ENCODE assay signal across 1 cellular context in the genomic region with DNA sequence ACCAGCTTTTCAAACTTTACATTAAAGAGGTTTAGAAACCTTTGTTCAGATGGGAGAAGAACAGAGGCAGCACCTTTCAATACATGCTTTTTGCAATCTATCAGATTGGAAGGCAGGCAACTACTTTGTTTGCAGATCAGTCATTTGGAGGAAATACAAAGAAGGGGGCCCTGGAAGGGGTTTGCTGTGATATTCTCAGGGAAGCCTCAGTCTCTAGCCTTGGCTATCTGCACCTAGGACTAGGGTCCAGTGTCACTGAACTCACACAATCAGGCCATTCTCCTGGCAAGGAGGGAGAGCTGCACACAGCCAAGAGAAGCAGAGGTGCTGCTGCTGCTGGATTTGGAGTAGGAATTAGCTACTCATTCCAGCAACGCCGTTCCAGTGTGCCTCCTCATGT.
TF ChIP-seq lines count a peak whose summit lies in the region.

No MANE protein-coding gene starts in this region.

TF ChIP-seq in HepG2, 621 proteins besides CTCF, POLR2A, EP300 and RAD21 (continued from another document and continues in another):
- no peak for TF ChIP-seq GFI1 (CRISPR knock-in tag; IDR thresholded peaks at IDR 0.05; ENCODE audit: borderline replicate concordance)
- no peak for TF ChIP-seq ZNF569 (CRISPR knock-in tag; IDR thresholded peaks at IDR 0.05; ENCODE audit: borderline replicate concordance)
- TF ChIP-seq, protein P1, sequence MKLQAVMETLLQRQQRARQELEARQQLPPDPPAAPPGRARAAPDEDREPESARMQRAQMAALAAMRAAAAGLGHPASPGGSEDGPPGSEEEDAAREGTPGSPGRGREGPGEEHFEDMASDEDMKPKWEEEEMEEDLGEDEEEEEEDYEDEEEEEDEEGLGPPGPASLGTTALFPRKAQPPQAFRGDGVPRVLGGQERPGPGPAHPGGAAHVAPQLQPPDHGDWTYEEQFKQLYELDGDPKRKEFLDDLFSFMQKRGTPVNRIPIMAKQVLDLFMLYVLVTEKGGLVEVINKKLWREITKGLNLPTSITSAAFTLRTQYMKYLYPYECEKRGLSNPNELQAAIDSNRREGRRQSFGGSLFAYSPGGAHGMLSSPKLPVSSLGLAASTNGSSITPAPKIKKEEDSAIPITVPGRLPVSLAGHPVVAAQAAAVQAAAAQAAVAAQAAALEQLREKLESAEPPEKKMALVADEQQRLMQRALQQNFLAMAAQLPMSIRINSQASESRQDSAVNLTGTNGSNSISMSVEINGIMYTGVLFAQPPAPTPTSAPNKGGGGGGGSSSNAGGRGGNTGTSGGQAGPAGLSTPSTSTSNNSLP (IDR thresholded peaks at IDR 0.05; ENCODE audit: low read depth, low read length): peak; percentile 41; the same call in 1 of the 2 replicates
- no peak for TF ChIP-seq CBFB (CRISPR knock-in tag; IDR thresholded peaks at IDR 0.05)
- no peak for TF ChIP-seq PAF1 (CRISPR knock-in tag; IDR thresholded peaks at IDR 0.05)
- 0 out of 2 replicates have a peak, but pooled peaks have one; percentile 37 for TF ChIP-seq KMT2A (CRISPR knock-in tag; IDR thresholded peaks at IDR 0.05)
- no peak for TF ChIP-seq HOXA5 (CRISPR knock-in tag; IDR thresholded peaks at IDR 0.05)
- TF ChIP-seq, protein P2, sequence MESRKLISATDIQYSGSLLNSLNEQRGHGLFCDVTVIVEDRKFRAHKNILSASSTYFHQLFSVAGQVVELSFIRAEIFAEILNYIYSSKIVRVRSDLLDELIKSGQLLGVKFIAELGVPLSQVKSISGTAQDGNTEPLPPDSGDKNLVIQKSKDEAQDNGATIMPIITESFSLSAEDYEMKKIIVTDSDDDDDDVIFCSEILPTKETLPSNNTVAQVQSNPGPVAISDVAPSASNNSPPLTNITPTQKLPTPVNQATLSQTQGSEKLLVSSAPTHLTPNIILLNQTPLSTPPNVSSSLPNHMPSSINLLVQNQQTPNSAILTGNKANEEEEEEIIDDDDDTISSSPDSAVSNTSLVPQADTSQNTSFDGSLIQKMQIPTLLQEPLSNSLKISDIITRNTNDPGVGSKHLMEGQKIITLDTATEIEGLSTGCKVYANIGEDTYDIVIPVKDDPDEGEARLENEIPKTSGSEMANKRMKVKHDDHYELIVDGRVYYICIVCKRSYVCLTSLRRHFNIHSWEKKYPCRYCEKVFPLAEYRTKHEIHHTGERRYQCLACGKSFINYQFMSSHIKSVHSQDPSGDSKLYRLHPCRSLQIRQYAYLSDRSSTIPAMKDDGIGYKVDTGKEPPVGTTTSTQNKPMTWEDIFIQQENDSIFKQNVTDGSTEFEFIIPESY (CRISPR knock-in tag; IDR thresholded peaks at IDR 0.05): no peak
- TF ChIP-seq, protein P3, sequence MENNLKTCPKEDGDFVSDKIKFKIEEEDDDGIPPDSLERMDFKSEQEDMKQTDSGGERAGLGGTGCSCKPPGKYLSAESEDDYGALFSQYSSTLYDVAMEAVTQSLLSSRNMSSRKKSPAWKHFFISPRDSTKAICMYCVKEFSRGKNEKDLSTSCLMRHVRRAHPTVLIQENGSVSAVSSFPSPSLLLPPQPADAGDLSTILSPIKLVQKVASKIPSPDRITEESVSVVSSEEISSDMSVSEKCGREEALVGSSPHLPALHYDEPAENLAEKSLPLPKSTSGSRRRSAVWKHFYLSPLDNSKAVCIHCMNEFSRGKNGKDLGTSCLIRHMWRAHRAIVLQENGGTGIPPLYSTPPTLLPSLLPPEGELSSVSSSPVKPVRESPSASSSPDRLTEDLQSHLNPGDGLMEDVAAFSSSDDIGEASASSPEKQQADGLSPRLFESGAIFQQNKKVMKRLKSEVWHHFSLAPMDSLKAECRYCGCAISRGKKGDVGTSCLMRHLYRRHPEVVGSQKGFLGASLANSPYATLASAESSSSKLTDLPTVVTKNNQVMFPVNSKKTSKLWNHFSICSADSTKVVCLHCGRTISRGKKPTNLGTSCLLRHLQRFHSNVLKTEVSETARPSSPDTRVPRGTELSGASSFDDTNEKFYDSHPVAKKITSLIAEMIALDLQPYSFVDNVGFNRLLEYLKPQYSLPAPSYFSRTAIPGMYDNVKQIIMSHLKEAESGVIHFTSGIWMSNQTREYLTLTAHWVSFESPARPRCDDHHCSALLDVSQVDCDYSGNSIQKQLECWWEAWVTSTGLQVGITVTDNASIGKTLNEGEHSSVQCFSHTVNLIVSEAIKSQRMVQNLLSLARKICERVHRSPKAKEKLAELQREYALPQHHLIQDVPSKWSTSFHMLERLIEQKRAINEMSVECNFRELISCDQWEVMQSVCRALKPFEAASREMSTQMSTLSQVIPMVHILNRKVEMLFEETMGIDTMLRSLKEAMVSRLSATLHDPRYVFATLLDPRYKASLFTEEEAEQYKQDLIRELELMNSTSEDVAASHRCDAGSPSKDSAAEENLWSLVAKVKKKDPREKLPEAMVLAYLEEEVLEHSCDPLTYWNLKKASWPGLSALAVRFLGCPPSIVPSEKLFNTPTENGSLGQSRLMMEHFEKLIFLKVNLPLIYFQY (CRISPR knock-in tag; IDR thresholded peaks at IDR 0.05; ENCODE audit: borderline replicate concordance): no peak
- no peak for TF ChIP-seq JUNB (CRISPR knock-in tag; IDR thresholded peaks at IDR 0.05; ENCODE audit: borderline replicate concordance)
- TF ChIP-seq ZSCAN31 (CRISPR knock-in tag; IDR thresholded peaks at IDR 0.05; ENCODE audit: low read depth): no peak
- no peak for TF ChIP-seq ZNF879 (CRISPR knock-in tag; IDR thresholded peaks at IDR 0.05)
- TF ChIP-seq ZNF160 (CRISPR knock-in tag; IDR thresholded peaks at IDR 0.05): no peak
- TF ChIP-seq, protein P4, sequence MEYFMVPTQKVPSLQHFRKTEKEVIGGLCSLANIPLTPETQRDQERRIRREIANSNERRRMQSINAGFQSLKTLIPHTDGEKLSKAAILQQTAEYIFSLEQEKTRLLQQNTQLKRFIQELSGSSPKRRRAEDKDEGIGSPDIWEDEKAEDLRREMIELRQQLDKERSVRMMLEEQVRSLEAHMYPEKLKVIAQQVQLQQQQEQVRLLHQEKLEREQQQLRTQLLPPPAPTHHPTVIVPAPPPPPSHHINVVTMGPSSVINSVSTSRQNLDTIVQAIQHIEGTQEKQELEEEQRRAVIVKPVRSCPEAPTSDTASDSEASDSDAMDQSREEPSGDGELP (IDR thresholded peaks at IDR 0.05; ENCODE audit: borderline replicate concordance, low read depth): no peak
- no peak for TF ChIP-seq ARID2 (CRISPR knock-in tag; IDR thresholded peaks at IDR 0.05; ENCODE audit: borderline replicate concordance)
- TF ChIP-seq ZFX (CRISPR knock-in tag; IDR thresholded peaks at IDR 0.05; ENCODE audit: low read depth): 0 out of 2 replicates have a peak, but pooled peaks have one; percentile 21
- TF ChIP-seq ASH2L (IDR thresholded peaks at IDR 0.05; ENCODE audit: insufficient read length, low read depth, low read length): peak; percentile 58
- TF ChIP-seq YEATS4 (CRISPR knock-in tag; IDR thresholded peaks at IDR 0.05; ENCODE audit: borderline replicate concordance): no peak
- no peak for TF ChIP-seq LCORL (IDR thresholded peaks at IDR 0.05)
- TF ChIP-seq LCORL (CRISPR knock-in tag; IDR thresholded peaks at IDR 0.05): 0 out of 2 replicates have a peak, but pooled peaks have one; percentile 34
- TF ChIP-seq HHEX (CRISPR knock-in tag; IDR thresholded peaks at IDR 0.05): no peak
- TF ChIP-seq ISX (CRISPR knock-in tag; conservative IDR thresholded peaks at IDR 0.05): no peak
- TF ChIP-seq SIN3A (IDR thresholded peaks at IDR 0.05; ENCODE audit: borderline replicate concordance, low read depth, low read length): no peak
- TF ChIP-seq PLRG1 (conservative IDR thresholded peaks at IDR 0.05): no peak
- TF ChIP-seq ELF3 (CRISPR knock-in tag; IDR thresholded peaks at IDR 0.05): no peak
- no peak for TF ChIP-seq SP4 (CRISPR knock-in tag; IDR thresholded peaks at IDR 0.05)
- TF ChIP-seq TARDBP (CRISPR knock-in tag; IDR thresholded peaks at IDR 0.05): no peak
- TF ChIP-seq CBX2 (IDR thresholded peaks at IDR 0.05; ENCODE audit: low read depth, low read length): no peak
- TF ChIP-seq CBX2 (CRISPR knock-in tag; IDR thresholded peaks at IDR 0.05; ENCODE audit: low read depth): no peak
- TF ChIP-seq CREM (IDR thresholded peaks at IDR 0.05): peak; percentile 50
- no peak for TF ChIP-seq CREM (CRISPR knock-in tag; IDR thresholded peaks at IDR 0.05)
- TF ChIP-seq RXRB (CRISPR knock-in tag; IDR thresholded peaks at IDR 0.05; ENCODE audit: borderline replicate concordance): peak; percentile 35; the same call in 1 of the 2 replicates
- TF ChIP-seq NCOA1 (CRISPR knock-in tag; IDR thresholded peaks at IDR 0.05): 0 out of 2 replicates have a peak, but pooled peaks have one; percentile 70
- TF ChIP-seq MTA1 (CRISPR knock-in tag; IDR thresholded peaks at IDR 0.05; ENCODE audit: borderline replicate concordance): no peak
- no peak for TF ChIP-seq ZNF713 (CRISPR knock-in tag; IDR thresholded peaks at IDR 0.05)
- TF ChIP-seq, protein P5, sequence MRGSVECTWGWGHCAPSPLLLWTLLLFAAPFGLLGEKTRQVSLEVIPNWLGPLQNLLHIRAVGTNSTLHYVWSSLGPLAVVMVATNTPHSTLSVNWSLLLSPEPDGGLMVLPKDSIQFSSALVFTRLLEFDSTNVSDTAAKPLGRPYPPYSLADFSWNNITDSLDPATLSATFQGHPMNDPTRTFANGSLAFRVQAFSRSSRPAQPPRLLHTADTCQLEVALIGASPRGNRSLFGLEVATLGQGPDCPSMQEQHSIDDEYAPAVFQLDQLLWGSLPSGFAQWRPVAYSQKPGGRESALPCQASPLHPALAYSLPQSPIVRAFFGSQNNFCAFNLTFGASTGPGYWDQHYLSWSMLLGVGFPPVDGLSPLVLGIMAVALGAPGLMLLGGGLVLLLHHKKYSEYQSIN (CRISPR knock-in tag; IDR thresholded peaks at IDR 0.05; ENCODE audit: borderline replicate concordance): no peak
- TF ChIP-seq, protein P6, sequence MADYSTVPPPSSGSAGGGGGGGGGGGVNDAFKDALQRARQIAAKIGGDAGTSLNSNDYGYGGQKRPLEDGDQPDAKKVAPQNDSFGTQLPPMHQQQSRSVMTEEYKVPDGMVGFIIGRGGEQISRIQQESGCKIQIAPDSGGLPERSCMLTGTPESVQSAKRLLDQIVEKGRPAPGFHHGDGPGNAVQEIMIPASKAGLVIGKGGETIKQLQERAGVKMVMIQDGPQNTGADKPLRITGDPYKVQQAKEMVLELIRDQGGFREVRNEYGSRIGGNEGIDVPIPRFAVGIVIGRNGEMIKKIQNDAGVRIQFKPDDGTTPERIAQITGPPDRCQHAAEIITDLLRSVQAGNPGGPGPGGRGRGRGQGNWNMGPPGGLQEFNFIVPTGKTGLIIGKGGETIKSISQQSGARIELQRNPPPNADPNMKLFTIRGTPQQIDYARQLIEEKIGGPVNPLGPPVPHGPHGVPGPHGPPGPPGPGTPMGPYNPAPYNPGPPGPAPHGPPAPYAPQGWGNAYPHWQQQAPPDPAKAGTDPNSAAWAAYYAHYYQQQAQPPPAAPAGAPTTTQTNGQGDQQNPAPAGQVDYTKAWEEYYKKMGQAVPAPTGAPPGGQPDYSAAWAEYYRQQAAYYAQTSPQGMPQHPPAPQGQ (CRISPR knock-in tag; IDR thresholded peaks at IDR 0.05; ENCODE audit: borderline replicate concordance): no peak
- 0 out of 2 replicates have a peak, but pooled peaks have one; percentile 34 for TF ChIP-seq HMG20A (CRISPR knock-in tag; IDR thresholded peaks at IDR 0.05; ENCODE audit: borderline replicate concordance)
- TF ChIP-seq ATF1 (CRISPR knock-in tag; IDR thresholded peaks at IDR 0.05): no peak
- TF ChIP-seq, protein P7, sequence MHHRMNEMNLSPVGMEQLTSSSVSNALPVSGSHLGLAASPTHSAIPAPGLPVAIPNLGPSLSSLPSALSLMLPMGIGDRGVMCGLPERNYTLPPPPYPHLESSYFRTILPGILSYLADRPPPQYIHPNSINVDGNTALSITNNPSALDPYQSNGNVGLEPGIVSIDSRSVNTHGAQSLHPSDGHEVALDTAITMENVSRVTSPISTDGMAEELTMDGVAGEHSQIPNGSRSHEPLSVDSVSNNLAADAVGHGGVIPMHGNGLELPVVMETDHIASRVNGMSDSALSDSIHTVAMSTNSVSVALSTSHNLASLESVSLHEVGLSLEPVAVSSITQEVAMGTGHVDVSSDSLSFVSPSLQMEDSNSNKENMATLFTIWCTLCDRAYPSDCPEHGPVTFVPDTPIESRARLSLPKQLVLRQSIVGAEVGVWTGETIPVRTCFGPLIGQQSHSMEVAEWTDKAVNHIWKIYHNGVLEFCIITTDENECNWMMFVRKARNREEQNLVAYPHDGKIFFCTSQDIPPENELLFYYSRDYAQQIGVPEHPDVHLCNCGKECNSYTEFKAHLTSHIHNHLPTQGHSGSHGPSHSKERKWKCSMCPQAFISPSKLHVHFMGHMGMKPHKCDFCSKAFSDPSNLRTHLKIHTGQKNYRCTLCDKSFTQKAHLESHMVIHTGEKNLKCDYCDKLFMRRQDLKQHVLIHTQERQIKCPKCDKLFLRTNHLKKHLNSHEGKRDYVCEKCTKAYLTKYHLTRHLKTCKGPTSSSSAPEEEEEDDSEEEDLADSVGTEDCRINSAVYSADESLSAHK (CRISPR knock-in tag; IDR thresholded peaks at IDR 0.05; ENCODE audit: borderline replicate concordance): no peak
- TF ChIP-seq, protein P8, sequence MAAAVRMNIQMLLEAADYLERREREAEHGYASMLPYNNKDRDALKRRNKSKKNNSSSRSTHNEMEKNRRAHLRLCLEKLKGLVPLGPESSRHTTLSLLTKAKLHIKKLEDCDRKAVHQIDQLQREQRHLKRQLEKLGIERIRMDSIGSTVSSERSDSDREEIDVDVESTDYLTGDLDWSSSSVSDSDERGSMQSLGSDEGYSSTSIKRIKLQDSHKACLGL (CRISPR knock-in tag; IDR thresholded peaks at IDR 0.05): no peak
- TF ChIP-seq ZNF550 (CRISPR knock-in tag; IDR thresholded peaks at IDR 0.05; ENCODE audit: borderline replicate concordance): no peak
- peak; percentile 71; the same call in 1 of the 2 replicates for TF ChIP-seq ZNF484 (CRISPR knock-in tag; IDR thresholded peaks at IDR 0.05; ENCODE audit: borderline replicate concordance, low read depth)
- no peak for TF ChIP-seq BHLHE40 (IDR thresholded peaks at IDR 0.05; ENCODE audit: low read length)
- TF ChIP-seq, protein P9, sequence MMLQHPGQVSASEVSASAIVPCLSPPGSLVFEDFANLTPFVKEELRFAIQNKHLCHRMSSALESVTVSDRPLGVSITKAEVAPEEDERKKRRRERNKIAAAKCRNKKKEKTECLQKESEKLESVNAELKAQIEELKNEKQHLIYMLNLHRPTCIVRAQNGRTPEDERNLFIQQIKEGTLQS (CRISPR knock-in tag; IDR thresholded peaks at IDR 0.05): no peak
- no peak for TF ChIP-seq U2AF2 (IDR thresholded peaks at IDR 0.05; ENCODE audit: low read depth, low read length)
- no peak for TF ChIP-seq NFKBIZ (CRISPR knock-in tag; IDR thresholded peaks at IDR 0.05)
- no peak for TF ChIP-seq NFYB (CRISPR knock-in tag; IDR thresholded peaks at IDR 0.05)
- TF ChIP-seq, protein P10, sequence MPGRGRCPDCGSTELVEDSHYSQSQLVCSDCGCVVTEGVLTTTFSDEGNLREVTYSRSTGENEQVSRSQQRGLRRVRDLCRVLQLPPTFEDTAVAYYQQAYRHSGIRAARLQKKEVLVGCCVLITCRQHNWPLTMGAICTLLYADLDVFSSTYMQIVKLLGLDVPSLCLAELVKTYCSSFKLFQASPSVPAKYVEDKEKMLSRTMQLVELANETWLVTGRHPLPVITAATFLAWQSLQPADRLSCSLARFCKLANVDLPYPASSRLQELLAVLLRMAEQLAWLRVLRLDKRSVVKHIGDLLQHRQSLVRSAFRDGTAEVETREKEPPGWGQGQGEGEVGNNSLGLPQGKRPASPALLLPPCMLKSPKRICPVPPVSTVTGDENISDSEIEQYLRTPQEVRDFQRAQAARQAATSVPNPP (CRISPR knock-in tag; IDR thresholded peaks at IDR 0.05): no peak
- no peak for TF ChIP-seq JUN (CRISPR knock-in tag; IDR thresholded peaks at IDR 0.05)
- no peak for TF ChIP-seq DPF2 (CRISPR knock-in tag; IDR thresholded peaks at IDR 0.05; ENCODE audit: borderline replicate concordance, low read depth)
- TF ChIP-seq ZNF432 (CRISPR knock-in tag; IDR thresholded peaks at IDR 0.05; ENCODE audit: borderline replicate concordance): no peak
- TF ChIP-seq REL (CRISPR knock-in tag; conservative IDR thresholded peaks at IDR 0.05): no peak
- no peak for TF ChIP-seq PRPF4 (IDR thresholded peaks at IDR 0.05; ENCODE audit: low read depth, low read length, poor library complexity, severe bottlenecking)
- no peak for TF ChIP-seq YEATS2 (CRISPR knock-in tag; IDR thresholded peaks at IDR 0.05; ENCODE audit: borderline replicate concordance)
